25 cellular contexts compared by ENCODE assay signal in genomic region chr2:26141145-26141769, GRCh38.
"Had no signal": no experiment of that assay in that cellular context is flagged by ENCODE, and none has a peak within 500 bp of the region (broad histone marks: within the 10 kb centered on the region; RNA-seq: fewer than 3 reads in every experiment).

No MANE protein-coding gene starts in this region.

- H3K4me3 Mint-ChIP-seq: activated CD4-positive, alpha-beta T cell treated with anti-CD3 and anti-CD28 coated beads, Interleukin-2, amount 10 ng/mL, durations not matched to agents 24 days and 14 days; activated CD8-positive, alpha-beta memory T cell treated with anti-CD3 and anti-CD28 coated beads, Interleukin-2, amount 10 ng/mL, durations not matched to agents 7 days and 5 days; activated CD8-positive, alpha-beta T cell treated with anti-CD3 and anti-CD28 coated beads for 36 hours; central memory CD8-positive, alpha-beta T cell; effector memory CD8-positive, alpha-beta T cell; nephron had no signal

- H3K4me3 ChIP-seq: esophagus squamous epithelium, gastroesophageal sphincter, sigmoid colon, smooth muscle cell, upper lobe of left lung had no signal

- H3K4me2 ChIP-seq: smooth muscle cell had no signal

- H3K9me3 Mint-ChIP-seq: activated CD4-positive, alpha-beta T cell treated with anti-CD3 and anti-CD28 coated beads, Interleukin-2, amount 10 ng/mL, durations not matched to agents 24 days and 14 days; activated CD8-positive, alpha-beta T cell treated with anti-CD3 and anti-CD28 coated beads for 36 hours; central memory CD8-positive, alpha-beta T cell; effector memory CD8-positive, alpha-beta T cell; nephron had no signal

- H3K27me3 ChIP-seq: esophagus squamous epithelium, gastroesophageal sphincter, sigmoid colon, upper lobe of left lung had no signal

- H3K4me1 ChIP-seq: sigmoid colon had no signal

- FAIRE-seq: astrocyte, colon, islet of Langerhans had no signal

- ATAC-seq: activated CD4-positive, CD25-positive, alpha-beta regulatory T cell treated with anti-CD3 and anti-CD28 coated beads, Interleukin-2, amount 50 U/mL, for 24 hours; activated CD8-positive, alpha-beta memory T cell treated with anti-CD3 and anti-CD28 coated beads, Interleukin-2, amount 10 ng/mL, durations not matched to agents 7 days and 5 days; activated CD8-positive, alpha-beta T cell treated with anti-CD3 and anti-CD28 coated beads for 36 hours; effector memory CD8-positive, alpha-beta T cell; gastroesophageal sphincter; left cardiac atrium had no signal

- DNase-seq: activated CD4-positive, alpha-beta T cell treated with anti-CD3 and anti-CD28 coated beads, Interleukin-2, amount 10 ng/mL, durations not matched to agents 24 days and 14 days; activated CD8-positive, alpha-beta memory T cell treated with anti-CD3 and anti-CD28 coated beads, Interleukin-2, amount 10 ng/mL, durations not matched to agents 7 days and 5 days; activated CD8-positive, alpha-beta T cell treated with anti-CD3 and anti-CD28 coated beads for 36 hours; activated gamma-delta T cell; activated naive CD4-positive, alpha-beta T cell treated with anti-CD3 and anti-CD28 coated beads, Interleukin-2, amount 50 U/mL, for 16 hours; activated T-cell treated with anti-CD3 and anti-CD28 coated beads for 4 hours; effector memory CD8-positive, alpha-beta T cell; esophagus squamous epithelium; head of caudate nucleus; hypothalamus; left cardiac atrium; occipital lobe; sigmoid colon; stimulated activated CD4-positive, alpha-beta T cell treated with anti-CD3 and anti-CD28 coated beads, Interleukin-2, amount 100 ng/mL, for 48 hours; stimulated activated CD8-positive, alpha-beta memory T cell treated with anti-CD3 and anti-CD28 coated beads, Interleukin-4, amount 100 ng/mL, for 48 hours; stimulated activated naive CD4-positive, alpha-beta T cell had no signal

- H3K27ac ChIP-seq: esophagus squamous epithelium, gastroesophageal sphincter, sigmoid colon, upper lobe of left lung had no signal

- H3K27ac Mint-ChIP-seq: activated CD4-positive, alpha-beta T cell treated with anti-CD3 and anti-CD28 coated beads, Interleukin-2, amount 10 ng/mL, durations not matched to agents 24 days and 14 days; activated CD8-positive, alpha-beta memory T cell treated with anti-CD3 and anti-CD28 coated beads, Interleukin-2, amount 10 ng/mL, durations not matched to agents 7 days and 5 days; activated CD8-positive, alpha-beta T cell treated with anti-CD3 and anti-CD28 coated beads for 36 hours; nephron had no signal

- H3K27me3 Mint-ChIP-seq: activated CD4-positive, alpha-beta T cell treated with anti-CD3 and anti-CD28 coated beads, Interleukin-2, amount 10 ng/mL, durations not matched to agents 24 days and 14 days; activated CD8-positive, alpha-beta memory T cell treated with anti-CD3 and anti-CD28 coated beads, Interleukin-2, amount 10 ng/mL, durations not matched to agents 7 days and 5 days; activated CD8-positive, alpha-beta T cell treated with anti-CD3 and anti-CD28 coated beads for 36 hours; central memory CD8-positive, alpha-beta T cell; effector memory CD8-positive, alpha-beta T cell had no signal

- H3K9me3 ChIP-seq: esophagus squamous epithelium, gastroesophageal sphincter, sigmoid colon, upper lobe of left lung had no signal

- H3K4me1 Mint-ChIP-seq: central memory CD8-positive, alpha-beta T cell; nephron had no signal
